Comparison of ENCODE assay signal across 9 cellular contexts in genomic region chr18:47163241-47163640, GRCh38. TPM values are rescaled to one million over a fixed set of nuclear protein-coding genes. Genes with fewer than 3 reads are reported as not detected.
DNase-seq lines count a peak whose midpoint lies in the region; ATAC-seq, FAIRE-seq and TF ChIP-seq lines count a peak whose summit lies in the region.
"Had no signal": no experiment of that assay in that cellular context is flagged by ENCODE, and none has a peak within 500 bp of the region (broad histone marks: within the 10 kb centered on the region; RNA-seq: fewer than 3 reads in every experiment).

No MANE protein-coding gene starts in this region.

- FAIRE-seq in small intestine (lab: Jason Lieb, UNC), result no peak
- no peak for FAIRE-seq in frontal cortex (lab: Jason Lieb, UNC)
- FAIRE-seq: pancreas had no signal

- DNase-seq in Caki2 (ENCODE audit: low read depth) (peak; percentile 33), chondrocyte (ENCODE audit: low spot score) (no peak), small intestine (no peak), frontal cortex (ENCODE audit: low spot score in 2 of 2) (no peak), COR-L47 (lab: John Stamatoyannopoulos, UW) (no peak)
- no peak for DNase-seq in activated CD8-positive, alpha-beta memory T cell treated with anti-CD3 and anti-CD28 coated beads, Interleukin-2, amount 50 U/mL, for 4 hours
- DNase-seq: pancreas had no signal

- no peak overlapping the region for H3K4me3 ChIP-seq in small intestine (ENCODE audit: low read depth in 1 of 2, low read length in 2 of 2)
- H3K4me3 ChIP-seq: pancreas had no signal

- no peaks in the 10 kb centered on the region for H3K27me3 Mint-ChIP-seq in chondrocyte (ENCODE audit: low read depth)

- 68 to 83% (median 73%) methylated on average over 5 of the region's 5 CpGs for WGBS in small intestine, 3 donors

- H3K27ac ChIP-seq in small intestine (ENCODE audit: low read depth in 1 of 2, low read length in 1 of 2), result no peak overlapping the region
- H3K27ac ChIP-seq: pancreas had no signal

- H3K27ac Mint-ChIP-seq in chondrocyte (ENCODE audit: unreplicated experiment), result peak overlapping the region; percentile 53

- peaks cover 0 to 4% of the 10 kb centered on the region in 2 donors for H3K36me3 ChIP-seq in small intestine (ENCODE audit: control insufficient read depth in 2 of 2, insufficient read depth in 2 of 2, low read length in 2 of 2)
- H3K36me3 ChIP-seq: pancreas had no signal

- no peaks in the 10 kb centered on the region for H3K9me3 ChIP-seq in small intestine (ENCODE audit: control insufficient read depth, low read depth)
- H3K9me3 ChIP-seq: pancreas had no signal

- H3K4me3 Mint-ChIP-seq in chondrocyte (ENCODE audit: unreplicated experiment), result no peak overlapping the region

- H3K4me1 ChIP-seq in small intestine (ENCODE audit: control insufficient read depth in 2 of 2, insufficient read depth in 1 of 2, low read depth in 1 of 2, low read length in 1 of 2), result peaks cover 0 to 2% of the 10 kb centered on the region in 2 donors

- no peak for TF ChIP-seq CTCF in chondrocyte (IDR thresholded peaks at IDR 0.05)

- no peaks in the 10 kb centered on the region for H3K9me3 Mint-ChIP-seq in chondrocyte (ENCODE audit: low read depth)

- peaks cover 20% of the 10 kb centered on the region for H3K4me1 Mint-ChIP-seq in chondrocyte (ENCODE audit: low read depth)

- in situ Hi-C loops in Caki2 (cut with HindIII; ENCODE audit: low pct_unique_long_range_greater_than_20kb, low sequenced_read_pairs), result no loop called here

- peaks cover 1% of the 10 kb centered on the region for H3K36me3 Mint-ChIP-seq in chondrocyte (ENCODE audit: low read depth)

- no peaks in the 10 kb centered on the region for H3K27me3 ChIP-seq in small intestine (ENCODE audit: control insufficient read depth in 2 of 2, insufficient read depth in 2 of 2, low read length in 2 of 2)
- H3K27me3 ChIP-seq: pancreas had no signal

- ATAC-seq in GM19455 (IDR thresholded peaks at IDR 0.05; ENCODE audit: unreplicated experiment) (peak; percentile 73), HG03159 (IDR thresholded peaks at IDR 0.05; ENCODE audit: unreplicated experiment) (peak; percentile 84)

RNA-seq across cellular contexts. Expression of gene IER3IP1, which starts 12.9 kb away (rescaled TPM):
- total RNA-seq in Caki2 (2014; rRNA removed; shearing (Covaris generic); ENCODE audit: low replicate concordance), result 18.7 and 45.1 TPM in 2 replicates
- total RNA-seq in chondrocyte (16.4 to 18.5 TPM (median 16.4 TPM) in 3 replicates), frontal cortex (21.6 TPM)
- polyA plus RNA-seq in small intestine, result 10 to 100 TPM; 14.1 to 19.5 (median 16.2) TPM

RNA-seq across cellular contexts. Expression of gene HDHD2, which starts 12.9 kb away (rescaled TPM):
- total RNA-seq in Caki2 (2014; rRNA removed; shearing (Covaris generic); ENCODE audit: low replicate concordance), result 2.2 and 2.3 TPM in 2 replicates
- total RNA-seq in chondrocyte (16.7 to 17.7 TPM (median 16.8 TPM) in 3 replicates), frontal cortex (23.6 TPM)
- 10 to 100 TPM; 16.5 to 26.7 (median 21.9) TPM for polyA plus RNA-seq in small intestine
